Comparison of ENCODE assay signal across 25 cellular contexts in genomic region chr15:70710714-70711113, GRCh38. TPM values are rescaled to one million over a fixed set of nuclear protein-coding genes. Genes with fewer than 3 reads are reported as not detected.
DNase-seq lines count a peak whose midpoint lies in the region; TF ChIP-seq lines count a peak whose summit lies in the region.
"Had no signal": no experiment of that assay in that cellular context is flagged by ENCODE, and none has a peak within 500 bp of the region (broad histone marks: within the 10 kb centered on the region; RNA-seq: fewer than 3 reads in every experiment).

No MANE protein-coding gene starts in this region.

- WGBS in HUES64, result 79% methylated on average over 5 of the region's 5 CpGs
- WGBS in mesenchymal stem cell, result 90% methylated on average over 5 of the region's 5 CpGs

- H3K4ac ChIP-seq in mesenchymal stem cell (ENCODE audit: low read depth in 1 of 2, low read length in 2 of 2), result no peak overlapping the region

- H2BK15ac ChIP-seq in mesenchymal stem cell (ENCODE audit: low read depth, poor library complexity, severe bottlenecking), result no peak overlapping the region

- H2AFZ ChIP-seq in mesenchymal stem cell (ENCODE audit: low read depth, low read length), result no peak overlapping the region

- no peak overlapping the region for H2BK5ac ChIP-seq in mesenchymal stem cell (ENCODE audit: low read depth, low read length, poor library complexity, severe bottlenecking)

- H2AK5ac ChIP-seq in mesenchymal stem cell (ENCODE audit: low read length, severe bottlenecking), result no peak overlapping the region

- H2BK120ac ChIP-seq in mesenchymal stem cell (ENCODE audit: low read depth, low read length), result no peak overlapping the region

- peaks cover 19% of the 10 kb centered on the region for H3K36me3 Mint-ChIP-seq in Caco-2 (ENCODE audit: insufficient read depth, unreplicated experiment)
- no peaks in the 10 kb centered on the region for H3K36me3 Mint-ChIP-seq in activated naive CD4-positive, alpha-beta T cell treated with anti-CD3 and anti-CD28 coated beads for 36 hours (ENCODE audit: low read depth)

- H3K79me1 ChIP-seq in mesenchymal stem cell (replicated peaks; ENCODE audit: low read length, poor library complexity, severe bottlenecking), result peaks cover 14% of the 10 kb centered on the region

- H3K27ac ChIP-seq in HUES64 (ENCODE audit: low read depth, low read length), result peak overlapping the region; percentile 32; the same call in 1 of the 2 replicates
- H3K27ac ChIP-seq in mesenchymal stem cell (ENCODE audit: low read length, poor library complexity, severe bottlenecking), result no peak overlapping the region
- H3K27ac ChIP-seq: 22Rv1, BLaER1, Peyer's patch, SJSA1 had no signal

- DNase-seq in Caco-2 (peak; percentile 68 to 77), cerebellar cortex (ENCODE audit: low spot score) (peak; percentile 64), mesenchymal stem cell (no peak), NCI-H146 treated with DMSO at 0.1 percent for 48 hours (lab: John Stamatoyannopoulos, UW; ENCODE audit: unreplicated experiment) (no peak), NCI-H2196 (lab: John Stamatoyannopoulos, UW; ENCODE audit: unreplicated experiment) (no peak)
- DNase-seq in activated CD4-positive, alpha-beta T cell treated with anti-CD3 and anti-CD28 coated beads, Interleukin-2, amount 50 U/mL, for 4 hours, result no peak
- no peak for DNase-seq in activated naive CD4-positive, alpha-beta T cell treated with anti-CD3 and anti-CD28 coated beads for 36 hours
- DNase-seq: ACHN; CD4-positive, alpha-beta T cell; COR-L47; GF-D8; GOT3; KG1; NCI-H1092 treated with DMSO at 0.1 percent for 48 hours; NCI-H1436 treated with DMSO at 0.1 percent for 48 hours; NCI-H2029; NCI-H345; NCI-H524; NCI-H774; NK-92 treated with Interleukin-12 subunit alpha and Interleukin-12 subunit beta, amount 100 ng/mL, for 24 hours; Peyer's patch had no signal

- H3K18ac ChIP-seq in mesenchymal stem cell (ENCODE audit: low read depth in 1 of 2, low read length in 2 of 2), result peak overlapping the region in 1 of 2 experiments; percentile 64

- H3K27me3 Mint-ChIP-seq in Caco-2 (ENCODE audit: insufficient read depth, unreplicated experiment), result no peaks in the 10 kb centered on the region
- H3K27me3 Mint-ChIP-seq in activated naive CD4-positive, alpha-beta T cell treated with anti-CD3 and anti-CD28 coated beads for 36 hours (ENCODE audit: low read depth), result peaks cover 3% of the 10 kb centered on the region

- intact Hi-C loops in Caco-2 (cut with micrococcal nuclease; ENCODE audit: unreplicated experiment), result loop anchor here (1.0 kb wide), 2 partner anchors 7 to 10 kb away; no protein-coding TSS in a partner anchor
- intact Hi-C loops in activated naive CD4-positive, alpha-beta T cell treated with anti-CD3 and anti-CD28 coated beads for 36 hours (cut with micrococcal nuclease), result no loop called here

- H3K27ac Mint-ChIP-seq in Caco-2 (ENCODE audit: unreplicated experiment), result peak overlapping the region; percentile 87
- no peak overlapping the region for H3K27ac Mint-ChIP-seq in activated naive CD4-positive, alpha-beta T cell treated with anti-CD3 and anti-CD28 coated beads for 36 hours
- H3K27ac Mint-ChIP-seq: CD4-positive, alpha-beta T cell had no signal

- H3K4me1 ChIP-seq in Caco-2 (peaks cover 68% of the 10 kb centered on the region), HUES64 (ENCODE audit: insufficient read depth, low read length) (peaks cover 40% of the 10 kb centered on the region), mesenchymal stem cell (ENCODE audit: control insufficient read depth, insufficient read depth, low read depth, low read length) (peaks cover 2% of the 10 kb centered on the region)
- H3K4me1 ChIP-seq: BLaER1 had no signal

- peak overlapping the region in 1 of 2 experiments; percentile 27 for H3K23ac ChIP-seq in mesenchymal stem cell (ENCODE audit: low read length in 2 of 2)

- POLR2A ChIA-PET in Caco-2 (lab: Charles Lee), result no interaction called here

- BruUV-seq in Caco-2 (replicated peaks; lab: Mats Ljungman, UMichigan), result no TSS peak

- CTCF ChIA-PET in Caco-2 (lab: Charles Lee), result interaction anchor here (0.8 to 1.1 kb wide), 2 partner anchors 12 to 101 kb away, joined by 3 to 7 read pairs; no protein-coding TSS in a partner anchor
- CTCF ChIA-PET in activated naive CD4-positive, alpha-beta T cell treated with anti-CD3 and anti-CD28 coated beads for 36 hours (lab: Charles Lee), result no interaction called here

- no peak overlapping the region for H3K9ac ChIP-seq in HUES64 (ENCODE audit: low read depth, low read length)
- no peak overlapping the region for H3K9ac ChIP-seq in mesenchymal stem cell (ENCODE audit: low read length)
- H3K9ac ChIP-seq: BLaER1 had no signal

- H4K91ac ChIP-seq in mesenchymal stem cell (ENCODE audit: low read length), result peak overlapping the region; percentile 11

- H3K9me3 ChIP-seq in Caco-2, result no peaks in the 10 kb centered on the region; the same call in 1 of the 2 replicates
- no peaks in the 10 kb centered on the region for H3K9me3 ChIP-seq in HUES64 (ENCODE audit: insufficient read depth, low read depth, low read length)
- no peaks in the 10 kb centered on the region for H3K9me3 ChIP-seq in mesenchymal stem cell (ENCODE audit: control insufficient read depth, low read length)
- H3K9me3 ChIP-seq: Peyer's patch, SJSA1 had no signal

- H2BK12ac ChIP-seq in mesenchymal stem cell (ENCODE audit: low read length in 2 of 2), result peak overlapping the region in 1 of 2 experiments; percentile 77

- H3K4me1 Mint-ChIP-seq in Caco-2 (ENCODE audit: low read depth, unreplicated experiment), result peaks cover 38% of the 10 kb centered on the region
- no peaks in the 10 kb centered on the region for H3K4me1 Mint-ChIP-seq in activated naive CD4-positive, alpha-beta T cell treated with anti-CD3 and anti-CD28 coated beads for 36 hours (ENCODE audit: low read depth)

- H3K9me3 Mint-ChIP-seq in Caco-2 (ENCODE audit: unreplicated experiment), result no peaks in the 10 kb centered on the region
- H3K9me3 Mint-ChIP-seq in activated naive CD4-positive, alpha-beta T cell treated with anti-CD3 and anti-CD28 coated beads for 36 hours, result no peaks in the 10 kb centered on the region
- H3K9me3 Mint-ChIP-seq: CD4-positive, alpha-beta T cell had no signal

- H3K4me3 Mint-ChIP-seq in Caco-2 (ENCODE audit: unreplicated experiment), result peak overlapping the region; percentile 69
- H3K4me3 Mint-ChIP-seq in activated naive CD4-positive, alpha-beta T cell treated with anti-CD3 and anti-CD28 coated beads for 36 hours, result no peak overlapping the region
- H3K4me3 Mint-ChIP-seq: CD4-positive, alpha-beta T cell had no signal

- H3K4me3 ChIP-seq in Caco-2 (ENCODE audit: low read depth, low read length) (peak overlapping the region; percentile 23), HUES64 (ENCODE audit: low read length) (no peak overlapping the region), mesenchymal stem cell (ENCODE audit: insufficient read depth in 1 of 2, low read depth in 1 of 2, low read length in 2 of 2) (no peak overlapping the region)
- H3K4me3 ChIP-seq: BLaER1, Peyer's patch, SJSA1 had no signal

- no peak overlapping the region for H3K4me2 ChIP-seq in mesenchymal stem cell (ENCODE audit: low read length, poor library complexity, severe bottlenecking)
- H3K4me2 ChIP-seq: BLaER1 had no signal

- H4K8ac ChIP-seq in mesenchymal stem cell (ENCODE audit: low read length), result peak overlapping the region; percentile 45

- H3K27me3 ChIP-seq in Caco-2 (replicated peaks; ENCODE audit: control insufficient read depth, insufficient read depth, low read length) (no peaks in the 10 kb centered on the region), HUES64 (ENCODE audit: insufficient read depth, low read length) (no peaks in the 10 kb centered on the region), mesenchymal stem cell (ENCODE audit: control insufficient read depth in 1 of 2, insufficient read depth in 1 of 2, low read length in 2 of 2) (no peaks in the 10 kb centered on the region)
- H3K27me3 ChIP-seq: BLaER1, Peyer's patch, SJSA1 had no signal

- H3K14ac ChIP-seq in mesenchymal stem cell (ENCODE audit: low read length in 2 of 2), result no peak overlapping the region

- H3K36me3 ChIP-seq in Caco-2 (ENCODE audit: control insufficient read depth, insufficient read depth, low read length) (no peaks in the 10 kb centered on the region), HUES64 (ENCODE audit: insufficient read depth, low read length) (no peaks in the 10 kb centered on the region), mesenchymal stem cell (ENCODE audit: control insufficient read depth in 1 of 2, insufficient read depth in 2 of 2, low read depth in 1 of 2, low read length in 2 of 2) (peaks cover 0 to 14% of the 10 kb centered on the region in 2 experiments)
- H3K36me3 ChIP-seq: BLaER1, Peyer's patch, SJSA1 had no signal

- no peak for TF ChIP-seq CTCF in Caco-2 (IDR thresholded peaks at IDR 0.05; ENCODE audit: insufficient read depth in 1 of 2, low read depth in 1 of 2, low read length in 1 of 2, severe bottlenecking in 1 of 2, unreplicated experiment in 1 of 2)

RNA-seq across cellular contexts. Expression of gene UACA, which starts 52.6 kb away (rescaled TPM):
- total RNA-seq in Caco-2 (2022), result 120 and 141 TPM in 2 replicates
- 19.1 TPM for polyA plus RNA-seq in HUES64 (2013, experiment 1 of 2)
- polyA plus RNA-seq in HUES64 (2013, experiment 2 of 2), result 28.1 TPM
- polyA plus RNA-seq in mesenchymal stem cell (2013, experiment 1 of 2), result 56.0 TPM
- 52.3 TPM for polyA plus RNA-seq in mesenchymal stem cell (2013, experiment 2 of 2)
- 1 to 10 TPM; 3.9 to 5.3 TPM for total RNA-seq in activated naive CD4-positive, alpha-beta T cell treated with anti-CD3 and anti-CD28 coated beads for 36 hours

Comparison
In these comparisons a context has a peak if more than half of its experiments do, and no peak if none do; other contexts are left out.
1. DNase-seq: peak in Caco-2 (2 of 2) and cerebellar cortex (single experiment); none in mesenchymal stem cell (single experiment), activated CD4-positive, alpha-beta T cell treated with anti-CD3 and anti-CD28 coated beads, Interleukin-2, amount 50 U/mL, for 4 hours (0 of 2), NCI-H146 treated with DMSO at 0.1 percent for 48 hours (single experiment), activated naive CD4-positive, alpha-beta T cell treated with anti-CD3 and anti-CD28 coated beads for 36 hours (single experiment) and NCI-H2196 (single experiment).
2. RNA of gene UACA, which starts 52.6 kb away (total RNA-seq): 120 to 141 TPM in Caco-2; 3.9 to 5.3 TPM in activated naive CD4-positive, alpha-beta T cell treated with anti-CD3 and anti-CD28 coated beads for 36 hours; every median in the first group is over 10 times any median in the second.